In genomic region chr14:100719976-100720520, GRCh38 we compare ENCODE assay signal across 33 cellular contexts. TPM values are rescaled to one million over a fixed set of nuclear protein-coding genes. Genes with fewer than 3 reads are reported as not detected.
"Had no signal": no experiment of that assay in that cellular context is flagged by ENCODE, and none has a peak within 500 bp of the region (broad histone marks: within the 10 kb centered on the region; RNA-seq: fewer than 3 reads in every experiment).

No MANE protein-coding gene starts in this region.

- H3K4me1 Mint-ChIP-seq: immature natural killer cell, natural killer cell had no signal

- H3K9me3 ChIP-seq: heart left ventricle, left lung, lower lobe of right lung, neutrophil, right atrium auricular region, right lobe of liver, stomach, suprapubic skin, thoracic aorta, tibial artery, upper lobe of right lung had no signal

- H3K4me3 Mint-ChIP-seq: immature natural killer cell; naive B cell; natural killer cell; nephron progenitor cell; stimulated activated naive B cell treated with anti-CD40 and anti-IgM and Interleukin-4, amounts not matched to agents 10 μg/mL and 1 μg/mL and 100 μg/mL, for 72 hours had no signal

- H3K27ac ChIP-seq: heart left ventricle, left lung, lower lobe of right lung, neutrophil, parathyroid adenoma, right atrium auricular region, right lobe of liver, stomach, suprapubic skin, thoracic aorta, tibial artery, upper lobe of right lung had no signal

- H3K4me3 ChIP-seq: heart left ventricle, left lung, lower lobe of right lung, right atrium auricular region, right lobe of liver, smooth muscle cell, stomach, suprapubic skin, thoracic aorta, tibial artery, upper lobe of right lung had no signal

- H3K27ac Mint-ChIP-seq: immature natural killer cell; natural killer cell; nephron progenitor cell; stimulated activated naive B cell treated with anti-CD40 and anti-IgM and Interleukin-4, amounts not matched to agents 10 μg/mL and 1 μg/mL and 100 μg/mL, for 72 hours had no signal

- H3K36me3 Mint-ChIP-seq: immature natural killer cell; natural killer cell; stimulated activated naive B cell treated with anti-CD40 and anti-IgM and Interleukin-4, amounts not matched to agents 10 μg/mL and 1 μg/mL and 100 μg/mL, for 72 hours had no signal

- H3K36me3 ChIP-seq: heart left ventricle, left lung, lower lobe of right lung, neutrophil, right atrium auricular region, right lobe of liver, stomach, suprapubic skin, thoracic aorta, tibial artery, upper lobe of right lung had no signal

- H3K4me1 ChIP-seq: heart left ventricle, left lung, lower lobe of right lung, parathyroid adenoma, right atrium auricular region, right lobe of liver, stomach, suprapubic skin, tibial artery, upper lobe of right lung had no signal

- DNase-seq: heart left ventricle; hypothalamus; immature natural killer cell; kidney; left colon; lower lobe of right lung; mammary epithelial cell; mesenchymal stem cell; naive B cell; natural killer cell; nephron progenitor cell; occipital lobe; right lobe of liver; stimulated activated CD4-positive, alpha-beta T cell treated with anti-CD3 and anti-CD28 coated beads, Interleukin-15, amount 100 ng/mL, for 24 hours; stimulated activated CD4-positive, alpha-beta T cell treated with anti-CD3 and anti-CD28 coated beads, Interleukin-2, amount 100 ng/mL, for 24 hours; stimulated activated CD4-positive, alpha-beta T cell treated with anti-CD3 and anti-CD28 coated beads, Interleukin-4, amount 100 ng/mL, for 1 hour; stimulated activated naive B cell treated with anti-CD40 and anti-IgM and Interleukin-4, amounts not matched to agents 10 μg/mL and 1 μg/mL and 100 μg/mL, for 72 hours; stimulated activated naive CD8-positive, alpha-beta T cell treated with anti-CD3 and anti-CD28 coated beads, Interleukin-15, Interleukin-2, amounts not matched to agents 100 U/mL and 50 U/mL, for 24 hours; stomach; tibial artery; trophoblast cell; upper lobe of right lung had no signal

- H3K9me3 Mint-ChIP-seq: immature natural killer cell, natural killer cell had no signal

- ATAC-seq: heart left ventricle; left colon; left lung; lower lobe of right lung; natural killer cell; right lobe of liver; stimulated activated naive B cell treated with anti-CD40 and anti-IgM and Interleukin-4, amounts not matched to agents 10 μg/mL and 1 μg/mL and 100 μg/mL, for 72 hours; stimulated activated naive CD8-positive, alpha-beta T cell treated with anti-CD3 and anti-CD28 coated beads, Interleukin-15, Interleukin-2, amounts not matched to agents 100 U/mL and 50 U/mL, for 24 hours; upper lobe of right lung had no signal

RNA-seq across cellular contexts. Expression of gene DLK1, which starts 6.6 kb away (rescaled TPM):
- total RNA-seq: kidney, left colon, lower lobe of right lung, mammary epithelial cell, mononuclear cell, natural killer cell, posterior vena cava, pulmonary artery endothelial cell, renal cortical epithelial cell, right atrium auricular region, suprapubic skin, thoracic aorta, upper lobe of right lung had no signal
